Comparison of ENCODE assay signal across 23 cellular contexts in the genomic region with DNA sequence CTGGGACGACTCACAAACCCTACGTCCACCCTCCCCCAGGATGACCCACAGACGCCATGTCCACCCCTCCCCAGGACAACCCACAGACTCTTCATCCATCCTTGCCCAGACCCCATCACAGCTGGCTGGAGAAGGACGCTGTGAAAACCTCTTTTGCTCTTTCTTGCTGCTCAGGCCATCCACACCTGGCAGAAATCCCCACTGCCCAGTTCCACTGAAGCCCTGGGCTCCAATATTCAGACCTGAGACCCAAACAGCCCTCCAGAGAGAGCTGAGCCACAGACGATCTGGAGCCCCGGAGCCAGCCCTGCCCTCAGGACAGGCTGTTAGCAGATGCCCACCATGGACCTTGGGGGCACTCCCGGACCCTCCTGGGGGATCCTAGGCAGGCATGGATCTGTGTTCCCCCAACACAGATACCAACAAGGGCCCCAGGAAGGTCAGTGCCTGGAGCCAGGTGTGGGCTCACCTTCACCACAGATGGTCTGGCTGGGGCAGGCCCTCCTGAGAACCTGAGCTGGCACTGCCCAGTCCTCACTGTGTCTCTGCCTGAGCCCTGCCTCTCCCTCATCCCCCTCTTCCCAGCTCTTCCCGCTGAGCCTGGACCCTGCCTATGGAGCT.
"Had no signal": no experiment of that assay in that cellular context is flagged by ENCODE, and none has a peak within 500 bp of the region (broad histone marks: within the 10 kb centered on the region; RNA-seq: fewer than 3 reads in every experiment).

No MANE protein-coding gene starts in this region.

- H3K4me3 ChIP-seq: adrenal gland, esophagus squamous epithelium, heart right ventricle, psoas muscle, tibial nerve had no signal

- H3K4me1 Mint-ChIP-seq: immature natural killer cell, nephron progenitor cell had no signal

- H3K27ac ChIP-seq: adrenal gland, esophagus squamous epithelium, heart right ventricle, psoas muscle, tibial nerve had no signal

- DNase-seq: activated CD4-positive, alpha-beta T cell treated with anti-CD3 and anti-CD28 coated beads, Interleukin-2, amount 50 U/mL, for 1 hour; activated CD4-positive, CD25-positive, alpha-beta regulatory T cell treated with anti-CD3 and anti-CD28 coated beads, Interleukin-2, amount 50 U/mL, for 72 hours; activated CD8-positive, alpha-beta memory T cell treated with anti-CD3 and anti-CD28 coated beads for 24 hours; activated CD8-positive, alpha-beta memory T cell treated with anti-CD3 and anti-CD28 coated beads, Interleukin-2, amount 50 U/mL, for 48 hours; activated gamma-delta T cell; activated T-cell treated with anti-CD3 and anti-CD28 coated beads, Interleukin-2, amount 50 U/mL, for 48 hours; dermis blood vessel endothelial cell; effector memory CD4-positive, alpha-beta T cell; esophagus squamous epithelium; heart right ventricle; immature natural killer cell; kidney glomerular epithelial cell; mesendoderm; nephron progenitor cell; occipital lobe; psoas muscle; right cardiac atrium; SK-N-SH; small intestine; stimulated activated CD4-positive, alpha-beta T cell treated with anti-CD3 and anti-CD28 coated beads, Interleukin-4, amount 100 ng/mL, for 1 hour had no signal

- H3K4me3 Mint-ChIP-seq: immature natural killer cell, nephron progenitor cell had no signal

- H3K4me1 ChIP-seq: adrenal gland, esophagus squamous epithelium, heart right ventricle, psoas muscle, tibial nerve had no signal

- H3K36me3 Mint-ChIP-seq: activated naive CD4-positive, alpha-beta T cell treated with anti-CD3 and anti-CD28 coated beads, Interleukin-2, amount 50 U/mL, for 72 hours had no signal

- H3K9me3 ChIP-seq: adrenal gland, esophagus squamous epithelium, heart right ventricle, psoas muscle, SK-N-SH had no signal

- H3K27ac Mint-ChIP-seq: nephron progenitor cell had no signal

- H3K27me3 ChIP-seq: adrenal gland, tibial nerve had no signal

- ATAC-seq: activated naive CD4-positive, alpha-beta T cell treated with anti-CD3 and anti-CD28 coated beads, Interleukin-2, amount 50 U/mL, for 72 hours; psoas muscle; right cardiac atrium had no signal

- H3K36me3 ChIP-seq: adrenal gland, esophagus squamous epithelium, heart right ventricle, tibial nerve had no signal
